Comparison of ENCODE assay signal across 9 cellular contexts in genomic region chr18:58649966-58650816, GRCh38. TPM values are rescaled to one million over a fixed set of nuclear protein-coding genes. Genes with fewer than 3 reads are reported as not detected.
DNase-seq lines count a peak whose midpoint lies in the region; ATAC-seq and TF ChIP-seq lines count a peak whose summit lies in the region.
"Had no signal": no experiment of that assay in that cellular context is flagged by ENCODE, and none has a peak within 500 bp of the region (broad histone marks: within the 10 kb centered on the region; RNA-seq: fewer than 3 reads in every experiment).

No MANE protein-coding gene starts in this region.

- no peak for TF ChIP-seq EP300 in transverse colon (IDR thresholded peaks at IDR 0.05; ENCODE audit: low read depth)

- H3K36me3 ChIP-seq in body of pancreas (replicated peaks in 1 of 2; ENCODE audit: insufficient read depth in 1 of 2, low read depth in 2 of 2) (no peaks in the 10 kb centered on the region), transverse colon (no peaks in the 10 kb centered on the region), hepatocyte (replicated peaks; ENCODE audit: insufficient read depth, low read depth) (no peaks in the 10 kb centered on the region)

- in situ Hi-C loops in transverse colon (cut with MboI; ENCODE audit: low pct_ligation_motif_present in 1 of 4, low pct_unique_long_range_greater_than_20kb in 1 of 4, low sequenced_read_pairs in 3 of 4) = loop anchor here in 1 of 4 donors (25.0 kb wide), 1 partner anchor 113 kb away; no protein-coding TSS in a partner anchor

- no peaks in the 10 kb centered on the region for H3K27me3 Mint-ChIP-seq in memory B cell

- no peaks in the 10 kb centered on the region for H3K9me2 ChIP-seq in hepatocyte (replicated peaks; ENCODE audit: insufficient read depth)

- H3K36me3 Mint-ChIP-seq in memory B cell = peaks cover 14% of the 10 kb centered on the region

- H3K4me1 Mint-ChIP-seq in memory B cell = peaks cover 44% of the 10 kb centered on the region

- H3K9me3 Mint-ChIP-seq in memory B cell = peaks cover 13% of the 10 kb centered on the region

- no peaks in the 10 kb centered on the region for H3K9me3 ChIP-seq in body of pancreas
- H3K9me3 ChIP-seq in transverse colon = no peaks in the 10 kb centered on the region
- H3K9me3 ChIP-seq in hepatocyte (ENCODE audit: low read depth) = no peaks in the 10 kb centered on the region

- peak overlapping the region; percentile 59 for H3K4me3 Mint-ChIP-seq in memory B cell

- H3K79me2 ChIP-seq in hepatocyte = no peaks in the 10 kb centered on the region

- no peak for TF ChIP-seq CTCF in body of pancreas (IDR thresholded peaks at IDR 0.05)
- no peak for TF ChIP-seq CTCF in transverse colon (IDR thresholded peaks at IDR 0.05)
- no peak for TF ChIP-seq CTCF in hepatocyte (IDR thresholded peaks at IDR 0.05; ENCODE audit: poor library complexity)

- H3K27ac Mint-ChIP-seq in memory B cell = peak overlapping the region; percentile 88

- DNase-seq in MV-4-11 (lab: John Stamatoyannopoulos, UW) (peak; percentile 78), memory B cell (ENCODE audit: low spot score in 2 of 2) (peak in 1 of 2 donors; percentile 57), body of pancreas (no peak), transverse colon (no peak), NCI-H2107 treated with DMSO at 0.1 percent for 48 hours (lab: John Stamatoyannopoulos, UW; ENCODE audit: unreplicated experiment) (no peak), hepatocyte (ENCODE audit: low spot score) (no peak)

- intact Hi-C loops in body of pancreas (cut with DNase I) (no loop called here), transverse colon (cut with DNase I; ENCODE audit: low total_unique reads) (loop anchor here (10.0 kb wide), 1 partner anchor 1565 kb away; no protein-coding TSS in a partner anchor)

- H3K4me3 ChIP-seq in body of pancreas = no peak overlapping the region
- H3K4me3 ChIP-seq in transverse colon = no peak overlapping the region
- no peak overlapping the region for H3K4me3 ChIP-seq in hepatocyte

- TF ChIP-seq POLR2A in body of pancreas (IDR thresholded peaks at IDR 0.05) (no peak), transverse colon (IDR thresholded peaks at IDR 0.05) (no peak)

- peak; percentile 78 for ATAC-seq in GM18520 (IDR thresholded peaks at IDR 0.05; ENCODE audit: unreplicated experiment)
- peak; percentile 83 for ATAC-seq in HG02610 (IDR thresholded peaks at IDR 0.05; ENCODE audit: unreplicated experiment)
- ATAC-seq in memory B cell (ENCODE audit: low read depth) = peak; percentile 96
- ATAC-seq in body of pancreas = no peak

- no peaks in the 10 kb centered on the region for H4K20me1 ChIP-seq in hepatocyte (ENCODE audit: insufficient read depth, poor library complexity, severe bottlenecking)

- 78 to 88% methylated on average over 1 of the region's 1 CpG for WGBS in body of pancreas, 2 donors
- 65 to 100% methylated on average over 1 of the region's 1 CpG for WGBS in transverse colon (ENCODE audit: low coverage in 1 of 2), 2 donors
- 100% methylated on average over 1 of the region's 1 CpG for WGBS in hepatocyte (ENCODE audit: low lambda C conversion rate, missing lambda C conversion rate)

- no peak overlapping the region for H3K4me2 ChIP-seq in hepatocyte

- no peak overlapping the region for H2AFZ ChIP-seq in hepatocyte

- H3K27me3 ChIP-seq in body of pancreas (no peaks in the 10 kb centered on the region), transverse colon (no peaks in the 10 kb centered on the region), hepatocyte (no peaks in the 10 kb centered on the region)

- H3K27ac ChIP-seq in body of pancreas = no peak overlapping the region
- H3K27ac ChIP-seq in transverse colon = no peak overlapping the region
- no peak overlapping the region for H3K27ac ChIP-seq in hepatocyte

- H3K4me1 ChIP-seq in body of pancreas (no peaks in the 10 kb centered on the region), transverse colon (peaks cover 0 to 4% (median 0%) of the 10 kb centered on the region in 4 donors), hepatocyte (ENCODE audit: insufficient read depth) (no peaks in the 10 kb centered on the region)

RNA-seq across cellular contexts. Expression of gene MALT1, which starts 21.1 kb away (rescaled TPM):
- total RNA-seq in body of pancreas (10 to 100 TPM in 1 of 2 donors, 1 to 10 TPM in 1; 9.6 to 14.5 TPM), transverse colon (10 to 100 TPM; 12.5 to 38.9 (median 29.5) TPM), hepatocyte (31.3 and 35.9 TPM in 2 replicates)
- polyA plus RNA-seq in hepatocyte = 9.7 and 14.9 TPM in 2 replicates

RNA-seq across cellular contexts. Expression of gene ALPK2, which starts 21.3 kb away (rescaled TPM):
- total RNA-seq in body of pancreas = under 1 TPM in 1 of 2 donors, not detected in 1; 0.26 TPM
- total RNA-seq in transverse colon = 1 to 10 TPM in 1 of 4 donors, under 1 TPM in 1, not detected in 2; 0.41 to 1.1 TPM
- total RNA-seq in hepatocyte = 22.8 and 25.0 TPM in 2 replicates
- polyA plus RNA-seq in hepatocyte = 13.6 and 18.5 TPM in 2 replicates
- total RNA-seq: dermis microvascular lymphatic vessel endothelial cell had no signal

Comparison
In these comparisons a context has a peak if more than half of its experiments do, and no peak if none do; other contexts are left out.
1. RNA of gene ALPK2, which starts 21.3 kb away (total RNA-seq): 22.8 to 25.0 TPM in hepatocyte; 0.41 to 1.1 TPM in transverse colon and 0.26 TPM in body of pancreas; every median in the first group is over 10 times any median in the second.